1 cellular context compared by ENCODE assay signal in the genomic region with DNA sequence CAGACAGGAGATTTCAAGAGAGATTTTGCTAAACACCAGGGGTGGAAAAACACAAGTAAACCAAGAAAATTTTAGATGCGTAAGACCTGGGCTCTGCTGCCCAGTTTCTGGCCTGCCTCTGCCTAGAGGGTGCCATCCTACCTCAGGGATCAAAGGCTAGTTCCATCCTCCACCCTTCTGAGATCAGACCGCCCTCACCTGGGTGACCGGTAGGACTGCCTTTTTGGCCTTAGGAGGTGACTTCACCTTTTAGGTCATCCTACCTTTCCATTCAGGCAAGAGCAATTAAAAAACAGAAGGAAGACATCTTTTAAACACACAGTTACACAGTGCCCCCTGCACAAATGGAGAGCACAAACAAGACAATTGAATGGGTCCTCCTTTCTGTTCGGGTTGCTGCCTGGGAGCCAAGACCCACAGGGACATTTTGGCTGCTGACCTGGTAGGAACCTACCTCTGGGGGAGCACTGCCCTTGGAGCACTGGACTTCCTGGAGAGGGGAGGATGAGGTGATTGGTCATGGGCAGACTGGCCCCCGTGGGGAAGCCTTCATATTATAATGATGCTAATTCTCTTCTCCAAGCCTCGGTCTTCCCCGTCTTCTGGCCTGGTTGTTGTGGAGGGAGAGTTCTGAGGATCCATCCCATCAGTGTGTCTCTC.
TF ChIP-seq lines count a peak whose summit lies in the region.

No MANE protein-coding gene starts in this region.

TF ChIP-seq in HepG2, 621 proteins besides CTCF, POLR2A, EP300 and RAD21:
- TF ChIP-seq, protein P1, sequence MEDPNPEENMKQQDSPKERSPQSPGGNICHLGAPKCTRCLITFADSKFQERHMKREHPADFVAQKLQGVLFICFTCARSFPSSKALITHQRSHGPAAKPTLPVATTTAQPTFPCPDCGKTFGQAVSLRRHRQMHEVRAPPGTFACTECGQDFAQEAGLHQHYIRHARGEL (CRISPR knock-in tag; IDR thresholded peaks at IDR 0.05): 0 out of 2 replicates have a peak, but pooled peaks have one; percentile 26
- TF ChIP-seq KLF12 (CRISPR knock-in tag; IDR thresholded peaks at IDR 0.05; ENCODE audit: borderline replicate concordance): no peak
- TF ChIP-seq, protein P2, sequence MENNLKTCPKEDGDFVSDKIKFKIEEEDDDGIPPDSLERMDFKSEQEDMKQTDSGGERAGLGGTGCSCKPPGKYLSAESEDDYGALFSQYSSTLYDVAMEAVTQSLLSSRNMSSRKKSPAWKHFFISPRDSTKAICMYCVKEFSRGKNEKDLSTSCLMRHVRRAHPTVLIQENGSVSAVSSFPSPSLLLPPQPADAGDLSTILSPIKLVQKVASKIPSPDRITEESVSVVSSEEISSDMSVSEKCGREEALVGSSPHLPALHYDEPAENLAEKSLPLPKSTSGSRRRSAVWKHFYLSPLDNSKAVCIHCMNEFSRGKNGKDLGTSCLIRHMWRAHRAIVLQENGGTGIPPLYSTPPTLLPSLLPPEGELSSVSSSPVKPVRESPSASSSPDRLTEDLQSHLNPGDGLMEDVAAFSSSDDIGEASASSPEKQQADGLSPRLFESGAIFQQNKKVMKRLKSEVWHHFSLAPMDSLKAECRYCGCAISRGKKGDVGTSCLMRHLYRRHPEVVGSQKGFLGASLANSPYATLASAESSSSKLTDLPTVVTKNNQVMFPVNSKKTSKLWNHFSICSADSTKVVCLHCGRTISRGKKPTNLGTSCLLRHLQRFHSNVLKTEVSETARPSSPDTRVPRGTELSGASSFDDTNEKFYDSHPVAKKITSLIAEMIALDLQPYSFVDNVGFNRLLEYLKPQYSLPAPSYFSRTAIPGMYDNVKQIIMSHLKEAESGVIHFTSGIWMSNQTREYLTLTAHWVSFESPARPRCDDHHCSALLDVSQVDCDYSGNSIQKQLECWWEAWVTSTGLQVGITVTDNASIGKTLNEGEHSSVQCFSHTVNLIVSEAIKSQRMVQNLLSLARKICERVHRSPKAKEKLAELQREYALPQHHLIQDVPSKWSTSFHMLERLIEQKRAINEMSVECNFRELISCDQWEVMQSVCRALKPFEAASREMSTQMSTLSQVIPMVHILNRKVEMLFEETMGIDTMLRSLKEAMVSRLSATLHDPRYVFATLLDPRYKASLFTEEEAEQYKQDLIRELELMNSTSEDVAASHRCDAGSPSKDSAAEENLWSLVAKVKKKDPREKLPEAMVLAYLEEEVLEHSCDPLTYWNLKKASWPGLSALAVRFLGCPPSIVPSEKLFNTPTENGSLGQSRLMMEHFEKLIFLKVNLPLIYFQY (CRISPR knock-in tag; IDR thresholded peaks at IDR 0.05; ENCODE audit: borderline replicate concordance): no peak
- peak; percentile 69; the same call in 1 of the 2 replicates for TF ChIP-seq ZNF263 (CRISPR knock-in tag; IDR thresholded peaks at IDR 0.05)
